15 cellular contexts compared by ENCODE assay signal in genomic region chr18:73979742-73980141, GRCh38.
DNase-seq lines count a peak whose midpoint lies in the region; ATAC-seq and TF ChIP-seq lines count a peak whose summit lies in the region.
"Had no signal": no experiment of that assay in that cellular context is flagged by ENCODE, and none has a peak within 500 bp of the region (broad histone marks: within the 10 kb centered on the region; RNA-seq: fewer than 3 reads in every experiment).

No MANE protein-coding gene starts in this region.

- H3K27me3 ChIP-seq in brain microvascular endothelial cell (replicated peaks): no peaks in the 10 kb centered on the region
- H3K27me3 ChIP-seq in effector memory CD4-positive, alpha-beta T cell (replicated peaks; ENCODE audit: control insufficient read depth, insufficient read depth, low read length, poor library complexity, severe bottlenecking): no peaks in the 10 kb centered on the region

- peak; percentile 47 for ATAC-seq in esophagus mucosa
- ATAC-seq: GM12878 had no signal

- H3K4me3 ChIP-seq in brain microvascular endothelial cell (ENCODE audit: low read depth, low read length): no peak overlapping the region
- no peak overlapping the region for H3K4me3 ChIP-seq in effector memory CD4-positive, alpha-beta T cell (ENCODE audit: insufficient read depth, low read depth, low read length, poor library complexity, severe bottlenecking)
- H3K4me3 ChIP-seq: GM12878, lung had no signal

- peak; percentile 67 for DNase-seq in EL
- DNase-seq in RPMI7951 (ENCODE audit: low read depth): peak; percentile 81
- peak; percentile 69 for DNase-seq in putamen (ENCODE audit: low spot score)
- no peak for DNase-seq in GM03348 (ENCODE audit: low spot score)
- no peak for DNase-seq in brain microvascular endothelial cell
- no peak for DNase-seq in effector memory CD4-positive, alpha-beta T cell
- no peak for DNase-seq in SK-N-DZ (ENCODE audit: low spot score)
- DNase-seq: activated CD8-positive, alpha-beta memory T cell treated with anti-CD3 and anti-CD28 coated beads for 24 hours; foreskin melanocyte; GOT3; NCI-H510A had no signal

- H3K4me1 ChIP-seq in effector memory CD4-positive, alpha-beta T cell (ENCODE audit: control insufficient read depth, insufficient read depth, low read length, poor library complexity, severe bottlenecking): no peaks in the 10 kb centered on the region

- H3K36me3 ChIP-seq in brain microvascular endothelial cell (replicated peaks): no peaks in the 10 kb centered on the region
- no peaks in the 10 kb centered on the region for H3K36me3 ChIP-seq in effector memory CD4-positive, alpha-beta T cell (ENCODE audit: control insufficient read depth, insufficient read depth, low read length)
- H3K36me3 ChIP-seq: WERI-Rb-1 had no signal

- H3K27ac ChIP-seq in brain microvascular endothelial cell: no peak overlapping the region
- no peak overlapping the region for H3K27ac ChIP-seq in effector memory CD4-positive, alpha-beta T cell (ENCODE audit: insufficient read depth, low read length, poor library complexity, severe bottlenecking)
- H3K27ac ChIP-seq: WERI-Rb-1 had no signal

- in situ Hi-C loops in brain microvascular endothelial cell (cut with HindIII; ENCODE audit: low pct_ligation_motif_present, low sequenced_read_pairs): no loop called here

- TF ChIP-seq CTCF in brain microvascular endothelial cell (IDR thresholded peaks at IDR 0.05; ENCODE audit: low read depth, low read length, missing control alignments): no peak

- no peaks in the 10 kb centered on the region for H3K9me3 ChIP-seq in effector memory CD4-positive, alpha-beta T cell (ENCODE audit: control insufficient read depth, low read length)

Comparison
In these comparisons a context has a peak if more than half of its experiments do, and no peak if none do; other contexts are left out.
1. DNase-seq: peak in EL (single experiment), RPMI7951 (single experiment) and putamen (single experiment); none in GM03348 (single experiment), brain microvascular endothelial cell (single experiment), effector memory CD4-positive, alpha-beta T cell (0 of 3) and SK-N-DZ (single experiment).